In the genomic region with DNA sequence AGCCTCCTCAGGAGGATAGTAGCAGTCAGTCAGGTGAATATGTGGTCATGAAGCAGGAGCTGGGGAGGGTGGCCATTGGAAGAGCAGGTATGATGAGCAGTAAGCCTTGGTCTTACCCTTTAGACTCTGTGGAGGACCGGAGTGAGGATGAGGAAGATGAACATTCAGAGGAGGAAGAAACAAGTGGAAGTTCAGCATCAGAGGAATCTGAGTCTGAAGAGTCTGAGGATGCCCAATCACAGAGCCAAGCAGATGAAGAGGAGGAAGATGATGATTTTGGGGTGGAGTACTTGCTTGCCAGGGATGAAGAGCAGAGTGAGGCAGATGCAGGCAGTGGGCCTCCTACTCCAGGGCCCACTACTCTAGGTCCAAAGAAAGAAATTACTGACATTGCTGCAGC, we compare ENCODE assay signal across 29 cellular contexts. TPM values are rescaled to one million over a fixed set of nuclear protein-coding genes. Genes with fewer than 3 reads are reported as not detected.
DNase-seq lines count a peak whose midpoint lies in the region; ATAC-seq, FAIRE-seq and TF ChIP-seq lines count a peak whose summit lies in the region.
"Had no signal": no experiment of that assay in that cellular context is flagged by ENCODE, and none has a peak within 500 bp of the region (broad histone marks: within the 10 kb centered on the region; RNA-seq: fewer than 3 reads in every experiment).

No MANE protein-coding gene starts in this region.

- ATAC-seq in Right ventricle myocardium superior (ENCODE audit: poor library complexity) (no peak), GM21423 (IDR thresholded peaks at IDR 0.05; ENCODE audit: unreplicated experiment) (no peak)
- ATAC-seq in stimulated activated effector memory CD8-positive, alpha-beta T cell treated with anti-CD3 and anti-CD28 coated beads, Interleukin-12 subunit alpha, Interleukin-12 subunit beta, amount 100 ng/mL, for 72 hours = no peak
- ATAC-seq: stimulated activated naive B cell treated with anti-CD40 and anti-IgM and Interleukin-4, amounts not matched to agents 10 μg/mL and 1 μg/mL and 100 μg/mL, for 72 hours had no signal

- peak; percentile 32 for FAIRE-seq in bronchial epithelial cell (lab: Jason Lieb, UNC)
- no peak for FAIRE-seq in GM12892 (lab: Jason Lieb, UNC)
- FAIRE-seq: G401.6, H54 had no signal

- no peak for TF ChIP-seq CTCF in right atrium auricular region (IDR thresholded peaks at IDR 0.05)
- no peak for TF ChIP-seq CTCF in HFFc6 (IDR thresholded peaks at IDR 0.05)
- TF ChIP-seq CTCF in bronchial epithelial cell (IDR thresholded peaks at IDR 0.05; ENCODE audit: insufficient read depth, low read length, severe bottlenecking) = no peak

- no peak for TF ChIP-seq POLR2A in GM12892 (IDR thresholded peaks at IDR 0.05; ENCODE audit: low read depth, low read length)

- H3K4me3 ChIP-seq in right atrium auricular region (no peak overlapping the region), bronchial epithelial cell (ENCODE audit: low read depth, low read length) (no peak overlapping the region)
- H3K4me3 ChIP-seq: colonic mucosa, esophagus muscularis mucosa, thoracic aorta, vagina had no signal

- H3K27me3 Mint-ChIP-seq in HFFc6 (ENCODE audit: insufficient read depth) = peaks cover 5% of the 10 kb centered on the region
- H3K27me3 Mint-ChIP-seq: activated CD4-positive, alpha-beta T cell treated with anti-CD3 and anti-CD28 coated beads, Interleukin-2, amount 10 ng/mL, durations not matched to agents 7 days and 5 days; stimulated activated naive B cell treated with anti-CD40 and anti-IgM and Interleukin-4, amounts not matched to agents 10 μg/mL and 1 μg/mL and 100 μg/mL, for 72 hours had no signal

- H3K36me3 ChIP-seq in right atrium auricular region = peaks cover 100% of the 10 kb centered on the region
- H3K36me3 ChIP-seq in bronchial epithelial cell (ENCODE audit: control insufficient read depth, insufficient read depth, low read length) = peaks cover 57% of the 10 kb centered on the region

- H3K4me1 ChIP-seq in right atrium auricular region = no peaks in the 10 kb centered on the region
- H3K4me1 ChIP-seq: colonic mucosa, vagina had no signal

- no peak overlapping the region for H3K4me3 Mint-ChIP-seq in HFFc6
- no peak overlapping the region for H3K4me3 Mint-ChIP-seq in stimulated activated effector memory CD8-positive, alpha-beta T cell treated with anti-CD3 and anti-CD28 coated beads, Interleukin-12 subunit alpha, Interleukin-12 subunit beta, amount 100 ng/mL, for 72 hours
- H3K4me3 Mint-ChIP-seq: activated CD4-positive, alpha-beta T cell treated with anti-CD3 and anti-CD28 coated beads, Interleukin-2, amount 10 ng/mL, durations not matched to agents 7 days and 5 days; stimulated activated naive B cell treated with anti-CD40 and anti-IgM and Interleukin-4, amounts not matched to agents 10 μg/mL and 1 μg/mL and 100 μg/mL, for 72 hours had no signal

- DNase-seq in Right ventricle myocardium superior (peak; percentile 10), right atrium auricular region (ENCODE audit: low spot score) (no peak), HFFc6 (no peak), bronchial epithelial cell (ENCODE audit: low read depth) (no peak), GM12892 (ENCODE audit: insufficient read length) (no peak)
- DNase-seq in stimulated activated effector memory CD8-positive, alpha-beta T cell treated with anti-CD3 and anti-CD28 coated beads, Interleukin-12 subunit alpha, Interleukin-12 subunit beta, amount 100 ng/mL, for 72 hours (ENCODE audit: low spot score in 2 of 2) = no peak
- DNase-seq in stimulated activated CD4-positive, alpha-beta T cell treated with anti-CD3 and anti-CD28 coated beads, Interleukin-4, amount 100 ng/mL, for 24 hours = no peak
- DNase-seq: activated CD4-positive, alpha-beta T cell treated with anti-CD3 and anti-CD28 coated beads, Interleukin-2, amount 10 ng/mL, durations not matched to agents 7 days and 5 days; activated effector memory CD4-positive, alpha-beta T cell treated with anti-CD3 and anti-CD28 coated beads, Interleukin-2, amount 50 U/mL, for 16 hours; amniotic stem cell; C1 segment of cervical spinal cord; colonic mucosa; DMS 273 treated with DMSO at 0.1 percent for 48 hours; Kasumi-1; mesendoderm; NCI-H1694 treated with DMSO at 0.1 percent for 48 hours; NCI-H2171; NCI-H524 treated with DMSO at 0.1 percent for 48 hours; RPMI8226; SK-N-SH; stimulated activated naive B cell treated with anti-CD40 and anti-IgM and Interleukin-4, amounts not matched to agents 10 μg/mL and 1 μg/mL and 100 μg/mL, for 72 hours; T-helper 9 cell; WERI-Rb-1 had no signal

- no peak overlapping the region for H3K27ac ChIP-seq in right atrium auricular region
- H3K27ac ChIP-seq: colonic mucosa, esophagus muscularis mucosa, thoracic aorta, vagina, WERI-Rb-1 had no signal

- H3K27me3 ChIP-seq in right atrium auricular region (no peaks in the 10 kb centered on the region), bronchial epithelial cell (ENCODE audit: control insufficient read depth, insufficient read depth, low read length) (no peaks in the 10 kb centered on the region)
- H3K27me3 ChIP-seq: colonic mucosa, esophagus muscularis mucosa, vagina had no signal

- no peaks in the 10 kb centered on the region for H3K9me3 Mint-ChIP-seq in HFFc6
- no peaks in the 10 kb centered on the region for H3K9me3 Mint-ChIP-seq in stimulated activated effector memory CD8-positive, alpha-beta T cell treated with anti-CD3 and anti-CD28 coated beads, Interleukin-12 subunit alpha, Interleukin-12 subunit beta, amount 100 ng/mL, for 72 hours
- H3K9me3 Mint-ChIP-seq: activated CD4-positive, alpha-beta T cell treated with anti-CD3 and anti-CD28 coated beads, Interleukin-2, amount 10 ng/mL, durations not matched to agents 7 days and 5 days had no signal

- H3K4me1 Mint-ChIP-seq in HFFc6 (ENCODE audit: low read depth) = peaks cover 49% of the 10 kb centered on the region
- H3K4me1 Mint-ChIP-seq in stimulated activated effector memory CD8-positive, alpha-beta T cell treated with anti-CD3 and anti-CD28 coated beads, Interleukin-12 subunit alpha, Interleukin-12 subunit beta, amount 100 ng/mL, for 72 hours = peaks cover 53% of the 10 kb centered on the region

- H3K36me3 Mint-ChIP-seq in HFFc6 (ENCODE audit: low read depth) = peaks cover 79% of the 10 kb centered on the region
- H3K36me3 Mint-ChIP-seq in stimulated activated effector memory CD8-positive, alpha-beta T cell treated with anti-CD3 and anti-CD28 coated beads, Interleukin-12 subunit alpha, Interleukin-12 subunit beta, amount 100 ng/mL, for 72 hours = peaks cover 100% of the 10 kb centered on the region

- H3K9me3 ChIP-seq in right atrium auricular region = no peaks in the 10 kb centered on the region
- H3K9me3 ChIP-seq: colonic mucosa, esophagus muscularis mucosa, SK-N-SH, thoracic aorta, vagina had no signal

- intact Hi-C loops in Right ventricle myocardium superior (cut with DNase I) = no loop called here

- H3K27ac Mint-ChIP-seq in HFFc6 = peak overlapping the region; percentile 24; the same call in 1 of the 2 replicates
- H3K27ac Mint-ChIP-seq in stimulated activated effector memory CD8-positive, alpha-beta T cell treated with anti-CD3 and anti-CD28 coated beads, Interleukin-12 subunit alpha, Interleukin-12 subunit beta, amount 100 ng/mL, for 72 hours = peak overlapping the region; percentile 77
- H3K27ac Mint-ChIP-seq: activated CD4-positive, alpha-beta T cell treated with anti-CD3 and anti-CD28 coated beads, Interleukin-2, amount 10 ng/mL, durations not matched to agents 7 days and 5 days had no signal

RNA-seq across cellular contexts. Expression of a gene that starts 12.7 kb away (rescaled TPM):
- total RNA-seq in Right ventricle myocardium superior = 36.7 TPM
- 10 to 100 TPM; 22.5 to 25.0 TPM for total RNA-seq in right atrium auricular region
- 10 to 100 TPM; 43.4 to 48.1 (median 45.9) TPM for total RNA-seq in HFFc6 (2021; fragmentation: NEBNext Ultra II Directional; extraction: Animal tissue kit (Norgen Biotek cat#: 25700))
- 10.0 and 13.7 TPM in 2 replicates for total RNA-seq in bronchial epithelial cell
- 6.0 TPM for polyA plus RNA-seq in GM12892 (2012; ENCODE audit: missing spikeins)

RNA-seq across cellular contexts. Expression of a gene that starts 36.5 kb away (rescaled TPM):
- total RNA-seq in Right ventricle myocardium superior = 13.4 TPM
- total RNA-seq in right atrium auricular region = 10 to 100 TPM; 16.0 to 22.1 TPM
- 10 to 100 TPM; 26.6 to 31.0 (median 27.7) TPM for total RNA-seq in HFFc6 (2021; fragmentation: NEBNext Ultra II Directional; extraction: Animal tissue kit (Norgen Biotek cat#: 25700))
- 10.6 and 14.2 TPM in 2 replicates for total RNA-seq in bronchial epithelial cell
- polyA plus RNA-seq in GM12892 (2012; ENCODE audit: missing spikeins) = 24.4 TPM

RNA-seq across cellular contexts. Expression of a gene that starts 50.1 kb away (rescaled TPM):
- total RNA-seq in Right ventricle myocardium superior (0.46 TPM), right atrium auricular region (under 1 TPM; 0.37 to 0.83 TPM), bronchial epithelial cell (0.26 and 1.1 TPM in 2 replicates)
- total RNA-seq in HFFc6 (2021; fragmentation: NEBNext Ultra II Directional; extraction: Animal tissue kit (Norgen Biotek cat#: 25700)) = 1 to 10 TPM; 4.3 to 7.6 (median 5.1) TPM
- 4.9 TPM for polyA plus RNA-seq in GM12892 (2012; ENCODE audit: missing spikeins)

RNA-seq across cellular contexts. Expression of a gene that starts 50.4 kb away (rescaled TPM):
- 29.4 TPM for total RNA-seq in Right ventricle myocardium superior
- total RNA-seq in right atrium auricular region = 10 to 100 TPM; 48.5 to 59.5 TPM
- 100 to 1,000 TPM in 5 of 6 experiments, 10 to 100 TPM in 1; 98.2 to 120 (median 104) TPM for total RNA-seq in HFFc6 (2021; fragmentation: NEBNext Ultra II Directional; extraction: Animal tissue kit (Norgen Biotek cat#: 25700))
- 38.7 and 44.5 TPM in 2 replicates for total RNA-seq in bronchial epithelial cell
- 32.1 TPM for polyA plus RNA-seq in GM12892 (2012; ENCODE audit: missing spikeins)

RNA-seq across cellular contexts. Expression of a gene that starts 53.5 kb away (rescaled TPM):
- 28.3 TPM for total RNA-seq in Right ventricle myocardium superior
- total RNA-seq in right atrium auricular region = 10 to 100 TPM; 16.5 to 26.3 TPM
- total RNA-seq in HFFc6 (2021; fragmentation: NEBNext Ultra II Directional; extraction: Animal tissue kit (Norgen Biotek cat#: 25700)) = 10 to 100 TPM; 54.1 to 72.1 (median 64.5) TPM
- total RNA-seq in bronchial epithelial cell = 7.9 and 13.8 TPM in 2 replicates
- 16.5 TPM for polyA plus RNA-seq in GM12892 (2012; ENCODE audit: missing spikeins)
